Comparison of ENCODE assay signal across 15 cellular contexts in genomic region chr13:71964491-71965108, GRCh38.
DNase-seq lines count a peak whose midpoint lies in the region; ATAC-seq and TF ChIP-seq lines count a peak whose summit lies in the region.
"Had no signal": no experiment of that assay in that cellular context is flagged by ENCODE, and none has a peak within 500 bp of the region (broad histone marks: within the 10 kb centered on the region; RNA-seq: fewer than 3 reads in every experiment).

No MANE protein-coding gene starts in this region.

- TF ChIP-seq CTCF in brain microvascular endothelial cell (IDR thresholded peaks at IDR 0.05; ENCODE audit: low read depth, low read length, missing control alignments) (no peak), ascending aorta (IDR thresholded peaks at IDR 0.05) (no peak)

- H3K4me3 ChIP-seq in brain microvascular endothelial cell (ENCODE audit: low read depth, low read length) (no peak overlapping the region), ascending aorta (no peak overlapping the region)
- H3K4me3 ChIP-seq: cardiac muscle cell had no signal

- no peaks in the 10 kb centered on the region for H3K27me3 Mint-ChIP-seq in activated naive CD4-positive, alpha-beta T cell treated with anti-CD3 and anti-CD28 coated beads, Interleukin-2, amount 10 ng/mL, durations not matched to agents 7 days and 5 days

- DNase-seq in activated naive CD4-positive, alpha-beta T cell treated with anti-CD3 and anti-CD28 coated beads, Interleukin-2, amount 10 ng/mL, durations not matched to agents 7 days and 5 days: no peak
- no peak for DNase-seq in activated naive CD4-positive, alpha-beta T cell treated with anti-CD3 and anti-CD28 coated beads, Interleukin-2, amount 50 U/mL, for 16 hours
- peak; percentile 16 for DNase-seq in NCI-H524 treated with DMSO at 0.1 percent for 48 hours (lab: John Stamatoyannopoulos, UW)
- peak; percentile 22 for DNase-seq in brain microvascular endothelial cell
- no peak for DNase-seq in ascending aorta (ENCODE audit: low spot score in 2 of 2)
- no peak for DNase-seq in left lobe of liver (ENCODE audit: low spot score)
- DNase-seq in HUDEP-2 (lab: John Stamatoyannopoulos, UW; ENCODE audit: unreplicated experiment in 76 of 76): no peak
- DNase-seq: GOT3; kidney; NCI-H1930; stimulated activated CD4-positive, alpha-beta T cell treated with anti-CD3 and anti-CD28 coated beads, Interleukin-1b, Interleukin-23, amount 100 ng/mL, for 48 hours; stimulated activated CD8-positive, alpha-beta memory T cell treated with anti-CD3 and anti-CD28 coated beads, Interleukin-4, amount 100 ng/mL, for 48 hours had no signal

- H3K9me3 Mint-ChIP-seq in activated naive CD4-positive, alpha-beta T cell treated with anti-CD3 and anti-CD28 coated beads, Interleukin-2, amount 10 ng/mL, durations not matched to agents 7 days and 5 days: no peaks in the 10 kb centered on the region

- intact Hi-C loops in ascending aorta (cut with DNase I): no loop called here

- no peaks in the 10 kb centered on the region for H3K4me1 ChIP-seq in ascending aorta

- in situ Hi-C loops in brain microvascular endothelial cell (cut with HindIII; ENCODE audit: low pct_ligation_motif_present, low sequenced_read_pairs): no loop called here

- no peaks in the 10 kb centered on the region for H3K9me3 ChIP-seq in ascending aorta

- CTCF ChIA-PET in activated naive CD4-positive, alpha-beta T cell treated with anti-CD3 and anti-CD28 coated beads, Interleukin-2, amount 10 ng/mL, durations not matched to agents 7 days and 5 days (lab: Charles Lee): no interaction called here

- no peak overlapping the region for H3K27ac Mint-ChIP-seq in activated naive CD4-positive, alpha-beta T cell treated with anti-CD3 and anti-CD28 coated beads, Interleukin-2, amount 10 ng/mL, durations not matched to agents 7 days and 5 days
- H3K27ac Mint-ChIP-seq: WTC11 had no signal

- peak overlapping the region; percentile 10 for H3K4me3 Mint-ChIP-seq in activated naive CD4-positive, alpha-beta T cell treated with anti-CD3 and anti-CD28 coated beads, Interleukin-2, amount 10 ng/mL, durations not matched to agents 7 days and 5 days
- H3K4me3 Mint-ChIP-seq: WTC11 had no signal

- H3K36me3 ChIP-seq in brain microvascular endothelial cell (replicated peaks): no peaks in the 10 kb centered on the region
- no peaks in the 10 kb centered on the region for H3K36me3 ChIP-seq in ascending aorta
- H3K36me3 ChIP-seq: cardiac muscle cell had no signal

- no peaks in the 10 kb centered on the region for H3K36me3 Mint-ChIP-seq in activated naive CD4-positive, alpha-beta T cell treated with anti-CD3 and anti-CD28 coated beads, Interleukin-2, amount 10 ng/mL, durations not matched to agents 7 days and 5 days
- H3K36me3 Mint-ChIP-seq: WTC11 had no signal

- no peak for ATAC-seq in HG03457 (IDR thresholded peaks at IDR 0.05; ENCODE audit: unreplicated experiment)
- no peak for ATAC-seq in left lobe of liver
- ATAC-seq: WTC11 had no signal

- H3K27ac ChIP-seq in brain microvascular endothelial cell (no peak overlapping the region), ascending aorta (no peak overlapping the region)
- H3K27ac ChIP-seq: cardiac muscle cell had no signal

- H3K27me3 ChIP-seq in brain microvascular endothelial cell (replicated peaks) (no peaks in the 10 kb centered on the region), ascending aorta (no peaks in the 10 kb centered on the region)
- H3K27me3 ChIP-seq: cardiac muscle cell had no signal

- H3K4me1 Mint-ChIP-seq in activated naive CD4-positive, alpha-beta T cell treated with anti-CD3 and anti-CD28 coated beads, Interleukin-2, amount 10 ng/mL, durations not matched to agents 7 days and 5 days: no peaks in the 10 kb centered on the region

Comparison
In these comparisons a context has a peak if more than half of its experiments do, and no peak if none do; other contexts are left out.
1. DNase-seq: peak in NCI-H524 treated with DMSO at 0.1 percent for 48 hours (single experiment) and brain microvascular endothelial cell (single experiment); none in activated naive CD4-positive, alpha-beta T cell treated with anti-CD3 and anti-CD28 coated beads, Interleukin-2, amount 10 ng/mL, durations not matched to agents 7 days and 5 days (single experiment), activated naive CD4-positive, alpha-beta T cell treated with anti-CD3 and anti-CD28 coated beads, Interleukin-2, amount 50 U/mL, for 16 hours (single experiment), ascending aorta (0 of 2), left lobe of liver (single experiment) and HUDEP-2 (0 of 76).